Comparison of ENCODE assay signal across 22 cellular contexts in the genomic region with DNA sequence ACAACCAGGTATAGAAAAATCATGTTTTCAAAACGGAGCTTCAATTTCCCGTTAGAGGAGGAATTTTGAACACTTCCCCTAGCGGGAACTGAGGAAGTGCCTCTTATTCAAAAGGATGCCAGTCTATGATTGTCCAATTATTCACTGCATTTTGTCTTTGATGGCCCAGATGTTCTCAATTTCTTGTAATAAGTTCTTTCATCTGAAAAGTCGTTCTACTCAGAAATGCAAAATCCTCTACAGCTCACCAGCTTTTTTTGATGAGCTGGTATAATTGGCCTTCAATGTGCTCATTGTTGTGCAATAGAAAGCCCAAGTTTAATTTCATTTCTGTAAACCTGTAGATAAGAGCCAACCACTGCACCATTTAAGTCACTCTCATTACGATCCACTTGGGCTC.
"Had no signal": no experiment of that assay in that cellular context is flagged by ENCODE, and none has a peak within 500 bp of the region (broad histone marks: within the 10 kb centered on the region; RNA-seq: fewer than 3 reads in every experiment).

No MANE protein-coding gene starts in this region.

- H3K4me1 ChIP-seq: body of pancreas, lower lobe of right lung, parathyroid adenoma, sigmoid colon, vagina had no signal

- H3K9me3 ChIP-seq: thoracic aorta, vagina had no signal

- H3K27ac ChIP-seq: body of pancreas, cardiac muscle cell, lower lobe of right lung, parathyroid adenoma, sigmoid colon, thoracic aorta, vagina had no signal

- ATAC-seq: body of pancreas; left lobe of liver; lower lobe of right lung; mucosa of descending colon; stimulated activated naive B cell treated with anti-CD40 and anti-IgM and Interleukin-4, amounts not matched to agents 10 μg/mL and 1 μg/mL and 100 μg/mL, for 72 hours had no signal

- DNase-seq: activated CD4-positive, alpha-beta T cell treated with anti-CD3 and anti-CD28 coated beads for 4 hours; activated CD4-positive, alpha-beta T cell treated with anti-CD3 and anti-CD28 coated beads, Interleukin-2, amount 50 U/mL, for 48 hours; activated CD4-positive, CD25-positive, alpha-beta regulatory T cell; activated naive CD4-positive, alpha-beta T cell treated with anti-CD3 and anti-CD28 coated beads, Interleukin-2, amount 10 ng/mL, durations not matched to agents 7 days and 5 days; activated T-cell treated with anti-CD3 and anti-CD28 coated beads, Interleukin-2, amount 50 U/mL, for 48 hours; body of pancreas; effector CD4-positive, alpha-beta T cell; foreskin melanocyte; lower lobe of right lung; mesendoderm; mucosa of descending colon; nephron progenitor cell; sigmoid colon; stimulated activated CD4-positive, alpha-beta T cell treated with anti-CD3 and anti-CD28 coated beads, Interleukin-15, amount 100 ng/mL, for 24 hours; stimulated activated naive B cell treated with anti-CD40 and anti-IgM and Interleukin-4, amounts not matched to agents 10 μg/mL and 1 μg/mL and 100 μg/mL, for 72 hours; T1000 had no signal

- H3K4me3 ChIP-seq: body of pancreas, cardiac muscle cell, lower lobe of right lung, mucosa of descending colon, sigmoid colon, smooth muscle cell, thoracic aorta, vagina had no signal

- H3K36me3 ChIP-seq: cardiac muscle cell, lower lobe of right lung, sigmoid colon, thoracic aorta, vagina had no signal

- H3K27me3 ChIP-seq: body of pancreas, cardiac muscle cell, sigmoid colon, vagina had no signal
